1 cellular context compared by ENCODE assay signal in the genomic region with DNA sequence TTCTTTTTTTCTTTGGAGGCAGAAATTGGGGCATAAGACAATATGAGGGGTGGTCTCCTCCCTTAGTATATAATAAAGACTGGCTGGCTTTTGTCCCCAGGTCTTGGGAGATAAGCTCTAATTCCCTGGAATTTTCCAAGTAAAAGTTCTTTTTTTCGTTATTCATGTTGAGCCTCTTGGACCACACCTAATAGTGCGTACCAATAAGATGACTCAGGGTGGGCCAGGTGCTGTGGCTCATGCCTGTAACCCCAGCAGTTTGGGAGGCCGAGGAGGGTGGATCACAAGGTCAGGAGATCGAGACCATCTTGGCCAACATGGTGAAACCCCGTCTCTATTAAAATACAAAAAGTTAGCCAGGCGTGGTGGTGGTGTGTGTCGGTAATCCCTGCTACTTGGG.
TF ChIP-seq lines count a peak whose summit lies in the region.

No MANE protein-coding gene starts in this region.

TF ChIP-seq in HEK293, 187 proteins besides CTCF, POLR2A, EP300 and RAD21:
- peak; percentile 23 for TF ChIP-seq SETDB1 (IDR thresholded peaks at IDR 0.05; ENCODE audit: insufficient read length, low read length)
